ENCODE assay signal across 16 cellular contexts in genomic region chr3:77240072-77240650, GRCh38.
"Had no signal": no experiment of that assay in that cellular context is flagged by ENCODE, and none has a peak within 500 bp of the region (broad histone marks: within the 10 kb centered on the region; RNA-seq: fewer than 3 reads in every experiment).

No MANE protein-coding gene starts in this region.

- H3K36me3 ChIP-seq: esophagus muscularis mucosa, heart right ventricle, left lung, lower lobe of right lung had no signal

- H3K4me1 ChIP-seq: esophagus muscularis mucosa, foreskin keratinocyte, heart right ventricle, left lung, lower lobe of right lung had no signal

- H3K27me3 ChIP-seq: dorsolateral prefrontal cortex, foreskin keratinocyte, heart right ventricle, left lung had no signal

- H3K27ac ChIP-seq: coronary artery, dorsolateral prefrontal cortex, esophagus muscularis mucosa, foreskin keratinocyte, heart right ventricle, left lung, lower lobe of right lung had no signal

- H3K4me3 ChIP-seq: coronary artery, dorsolateral prefrontal cortex, esophagus muscularis mucosa, heart right ventricle, left lung, lower lobe of right lung, mucosa of descending colon had no signal

- H3K9me3 ChIP-seq: esophagus muscularis mucosa, lower lobe of right lung, mucosa of descending colon had no signal

- DNase-seq: dermis blood vessel endothelial cell; dorsolateral prefrontal cortex; effector CD4-positive, alpha-beta T cell; effector memory CD4-positive, alpha-beta T cell; foreskin keratinocyte; glutamatergic neuron; head of caudate nucleus; heart right ventricle; hippocampal formation; left cardiac atrium; left ventricle myocardium superior; lower lobe of right lung had no signal
